ENCODE assay signal across 29 cellular contexts in genomic region chr9:3972687-3973086, GRCh38.
"Had no signal": no experiment of that assay in that cellular context is flagged by ENCODE, and none has a peak within 500 bp of the region (broad histone marks: within the 10 kb centered on the region; RNA-seq: fewer than 3 reads in every experiment).

No MANE protein-coding gene starts in this region.

- H3K36me3 ChIP-seq: esophagus muscularis mucosa, esophagus squamous epithelium, gastrocnemius medialis, gastroesophageal sphincter, heart left ventricle, heart right ventricle had no signal

- ATAC-seq: effector memory CD8-positive, alpha-beta T cell; esophagus mucosa; foreskin keratinocyte; gastrocnemius medialis; gastroesophageal sphincter; heart left ventricle; heart right ventricle had no signal

- H3K79me2 ChIP-seq: hepatocyte had no signal

- H3K27me3 Mint-ChIP-seq: dendritic cell treated with granulocyte-macrophage colony-stimulating factor and Interleukin-4, amounts not matched to agents 40 ng/mL and 50 ng/mL, for 4 days had no signal

- H3K9me3 ChIP-seq: esophagus muscularis mucosa, esophagus squamous epithelium, gastrocnemius medialis, gastroesophageal sphincter, heart left ventricle, heart right ventricle had no signal

- H3K4me3 ChIP-seq: coronary artery, dorsolateral prefrontal cortex, esophagus muscularis mucosa, esophagus squamous epithelium, gastrocnemius medialis, gastroesophageal sphincter, heart left ventricle, heart right ventricle, hepatocyte had no signal

- H2AFZ ChIP-seq: hepatocyte had no signal

- H3K4me2 ChIP-seq: hepatocyte had no signal

- H3K9me3 Mint-ChIP-seq: dendritic cell treated with granulocyte-macrophage colony-stimulating factor and Interleukin-4, amounts not matched to agents 40 ng/mL and 50 ng/mL, for 4 days; effector memory CD8-positive, alpha-beta T cell had no signal

- H3K27ac ChIP-seq: coronary artery, dorsolateral prefrontal cortex, epithelial cell of prostate, esophagus muscularis mucosa, esophagus squamous epithelium, foreskin keratinocyte, gastrocnemius medialis, gastroesophageal sphincter, heart left ventricle, heart right ventricle, hepatocyte had no signal

- H3K4me3 Mint-ChIP-seq: dendritic cell treated with granulocyte-macrophage colony-stimulating factor and Interleukin-4, amounts not matched to agents 40 ng/mL and 50 ng/mL, for 4 days; effector memory CD8-positive, alpha-beta T cell; endodermal cell had no signal

- FAIRE-seq: endometrium, endothelial cell of umbilical vein, frontal cortex had no signal

- DNase-seq: cortex of kidney; dermis blood vessel endothelial cell; dorsolateral prefrontal cortex; effector CD4-positive, alpha-beta T cell; effector CD8-positive, alpha-beta T cell; effector memory CD4-positive, alpha-beta T cell; effector memory CD8-positive, alpha-beta T cell; endodermal cell; erythroblast; esophagus squamous epithelium; foreskin fibroblast; foreskin keratinocyte; foreskin melanocyte; gastrocnemius medialis; glutamatergic neuron; head of caudate nucleus; heart left ventricle; heart right ventricle; hippocampal formation had no signal

- H3K4me1 ChIP-seq: foreskin keratinocyte, gastrocnemius medialis had no signal

- H3K27me3 ChIP-seq: esophagus muscularis mucosa, esophagus squamous epithelium, foreskin keratinocyte, gastrocnemius medialis, gastroesophageal sphincter, heart left ventricle, hepatocyte had no signal
